In the genomic region with DNA sequence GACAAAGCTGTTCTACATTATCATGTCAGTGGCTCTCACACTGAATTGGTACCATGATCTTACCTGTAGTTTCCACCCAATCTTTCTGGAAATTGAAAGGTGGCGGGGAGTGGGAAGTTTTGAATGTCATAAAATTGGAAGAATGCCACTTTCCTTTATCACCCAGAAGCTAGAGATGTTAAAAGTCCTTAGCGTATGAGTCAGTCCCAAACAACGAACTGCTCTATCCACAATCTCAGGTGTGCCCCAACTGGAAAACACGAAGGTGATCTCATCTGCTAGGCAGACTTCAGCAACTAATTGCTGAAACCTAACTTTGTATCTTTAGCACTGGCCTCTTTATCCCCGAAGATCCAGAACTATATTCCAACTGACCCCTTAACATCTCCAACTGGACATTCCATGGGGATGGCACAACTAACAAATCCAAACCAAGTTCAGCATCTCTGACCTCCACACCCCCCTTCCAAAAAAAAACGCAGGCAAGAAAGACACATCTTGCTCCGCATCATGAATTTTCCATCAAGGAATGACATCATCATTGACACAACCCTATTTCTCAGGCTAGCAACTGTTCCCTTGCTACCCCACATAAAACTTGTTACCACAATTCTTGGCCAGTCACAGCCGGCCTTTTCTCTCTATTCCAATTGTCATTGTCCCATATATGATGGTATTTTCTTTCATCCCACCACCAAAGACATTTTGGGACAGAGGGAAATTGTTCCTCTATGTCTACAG, we compare ENCODE assay signal across 17 cellular contexts.
A peak's percentile ranks its signal among the peaks of the same experiment; 100 is the strongest.
DNase-seq lines count a peak whose midpoint lies in the region; ATAC-seq, FAIRE-seq and TF ChIP-seq lines count a peak whose summit lies in the region.
"Had no signal": no experiment of that assay in that cellular context is flagged by ENCODE, and none has a peak within 500 bp of the region (broad histone marks: within the 10 kb centered on the region; RNA-seq: fewer than 3 reads in every experiment).

No MANE protein-coding gene starts in this region.

- peak; percentile 65 for ATAC-seq in activated naive CD8-positive, alpha-beta T cell treated with anti-CD3 and anti-CD28 coated beads, Interleukin-2, amount 50 U/mL, for 24 hours
- ATAC-seq in GM19328 (IDR thresholded peaks at IDR 0.05; ENCODE audit: unreplicated experiment) = no peak
- ATAC-seq: GM12878 had no signal

- WGBS in small intestine, 3 donors = 42 to 77% (median 59%) methylated on average over 7 to 8 of the region's 8 CpGs

- no peaks in the 10 kb centered on the region for H3K27me3 Mint-ChIP-seq in activated naive CD8-positive, alpha-beta T cell treated with anti-CD3 and anti-CD28 coated beads, Interleukin-2, amount 50 U/mL, for 24 hours
- H3K27me3 Mint-ChIP-seq in activated naive CD8-positive, alpha-beta T cell treated with anti-CD3 and anti-CD28 coated beads for 36 hours = no peaks in the 10 kb centered on the region

- H3K27me3 ChIP-seq in small intestine (ENCODE audit: control insufficient read depth in 2 of 2, insufficient read depth in 2 of 2, low read length in 2 of 2) = no peaks in the 10 kb centered on the region

- peaks cover 0 to 2% of the 10 kb centered on the region in 2 donors for H3K4me1 ChIP-seq in small intestine (ENCODE audit: control insufficient read depth in 2 of 2, insufficient read depth in 1 of 2, low read depth in 1 of 2, low read length in 1 of 2)

- no peak for FAIRE-seq in small intestine (lab: Jason Lieb, UNC)
- FAIRE-seq: GM12878 had no signal

- TF ChIP-seq CTCF in epithelial cell of esophagus (IDR thresholded peaks at IDR 0.05; ENCODE audit: insufficient read depth, low read depth, low read length, missing control alignments) = no peak

- H3K4me1 Mint-ChIP-seq in activated naive CD8-positive, alpha-beta T cell treated with anti-CD3 and anti-CD28 coated beads, Interleukin-2, amount 50 U/mL, for 24 hours = peaks cover 41% of the 10 kb centered on the region
- H3K4me1 Mint-ChIP-seq in activated naive CD8-positive, alpha-beta T cell treated with anti-CD3 and anti-CD28 coated beads for 36 hours = peaks cover 31% of the 10 kb centered on the region

- no peak overlapping the region for H3K27ac ChIP-seq in small intestine (ENCODE audit: low read depth in 1 of 2, low read length in 1 of 2)
- H3K27ac ChIP-seq: GM23248 had no signal

- H3K36me3 ChIP-seq in small intestine (ENCODE audit: control insufficient read depth in 2 of 2, insufficient read depth in 2 of 2, low read length in 2 of 2) = no peaks in the 10 kb centered on the region

- no peak overlapping the region for H3K27ac Mint-ChIP-seq in activated naive CD8-positive, alpha-beta T cell treated with anti-CD3 and anti-CD28 coated beads, Interleukin-2, amount 50 U/mL, for 24 hours
- H3K27ac Mint-ChIP-seq in activated naive CD8-positive, alpha-beta T cell treated with anti-CD3 and anti-CD28 coated beads for 36 hours = no peak overlapping the region

- no peaks in the 10 kb centered on the region for H3K9me3 ChIP-seq in small intestine (ENCODE audit: control insufficient read depth, low read depth)

- intact Hi-C loops in posterior cingulate gyrus (cut with DNase I) = no loop called here

- H3K4me3 Mint-ChIP-seq in activated naive CD8-positive, alpha-beta T cell treated with anti-CD3 and anti-CD28 coated beads, Interleukin-2, amount 50 U/mL, for 24 hours = no peak overlapping the region
- no peak overlapping the region for H3K4me3 Mint-ChIP-seq in activated naive CD8-positive, alpha-beta T cell treated with anti-CD3 and anti-CD28 coated beads for 36 hours

- peaks cover 8% of the 10 kb centered on the region for H3K9me3 Mint-ChIP-seq in activated naive CD8-positive, alpha-beta T cell treated with anti-CD3 and anti-CD28 coated beads, Interleukin-2, amount 50 U/mL, for 24 hours
- peaks cover 10% of the 10 kb centered on the region for H3K9me3 Mint-ChIP-seq in activated naive CD8-positive, alpha-beta T cell treated with anti-CD3 and anti-CD28 coated beads for 36 hours

- no peak overlapping the region for H3K4me3 ChIP-seq in epithelial cell of esophagus (ENCODE audit: low read length)
- no peak overlapping the region for H3K4me3 ChIP-seq in small intestine (ENCODE audit: low read depth in 1 of 2, low read length in 2 of 2)
- H3K4me3 ChIP-seq: GM12878, GM23248 had no signal

- in situ Hi-C loops in KBM-7 (cut with MboI; ENCODE audit: low pct_unique_long_range_greater_than_20kb, low sequenced_read_pairs) = no loop called here

- DNase-seq in activated naive CD8-positive, alpha-beta T cell treated with anti-CD3 and anti-CD28 coated beads, Interleukin-2, amount 50 U/mL, for 24 hours = no peak
- DNase-seq in activated naive CD8-positive, alpha-beta T cell treated with anti-CD3 and anti-CD28 coated beads for 36 hours = no peak
- DNase-seq in LoVo (ENCODE audit: low spot score) = peak; percentile 75
- DNase-seq in epithelial cell of esophagus (ENCODE audit: low read depth) = peak; percentile 93
- DNase-seq in small intestine = peak; percentile 47
- DNase-seq in KBM-7 = no peak
- no peak for DNase-seq in posterior cingulate gyrus
- DNase-seq: 8988T, C1 segment of cervical spinal cord, GM23248, KG1, NCI-H187 treated with DMSO at 0.1 percent for 48 hours, NCI-H2171 treated with DMSO at 0.1 percent for 48 hours, NCI-H524, RPMI8226 had no signal

- H3K36me3 Mint-ChIP-seq in activated naive CD8-positive, alpha-beta T cell treated with anti-CD3 and anti-CD28 coated beads, Interleukin-2, amount 50 U/mL, for 24 hours (ENCODE audit: low read depth) = peaks cover 7% of the 10 kb centered on the region
- peaks cover 13% of the 10 kb centered on the region for H3K36me3 Mint-ChIP-seq in activated naive CD8-positive, alpha-beta T cell treated with anti-CD3 and anti-CD28 coated beads for 36 hours

Comparison
In these comparisons a context has a peak if more than half of its experiments do, and no peak if none do; other contexts are left out.
1. DNase-seq: peak in LoVo (single experiment), epithelial cell of esophagus (single experiment) and small intestine (single experiment); none in activated naive CD8-positive, alpha-beta T cell treated with anti-CD3 and anti-CD28 coated beads, Interleukin-2, amount 50 U/mL, for 24 hours (single experiment), activated naive CD8-positive, alpha-beta T cell treated with anti-CD3 and anti-CD28 coated beads for 36 hours (single experiment), KBM-7 (single experiment) and posterior cingulate gyrus (0 of 10).